ENCODE assay signal across 30 cellular contexts in genomic region chr2:192398236-192398635, GRCh38.
"Had no signal": no experiment of that assay in that cellular context is flagged by ENCODE, and none has a peak within 500 bp of the region (broad histone marks: within the 10 kb centered on the region; RNA-seq: fewer than 3 reads in every experiment).

No MANE protein-coding gene starts in this region.

- H3K4me2 ChIP-seq: hepatocyte had no signal

- H3K36me3 ChIP-seq: ascending aorta, breast epithelium, cardiac muscle cell, colonic mucosa, esophagus muscularis mucosa, gastroesophageal sphincter, heart right ventricle had no signal

- H3K36me3 Mint-ChIP-seq: activated naive CD4-positive, alpha-beta T cell treated with anti-CD3 and anti-CD28 coated beads, Interleukin-2, amount 10 ng/mL, durations not matched to agents 7 days and 5 days; activated naive CD4-positive, alpha-beta T cell treated with anti-CD3 and anti-CD28 coated beads, Interleukin-2, amount 50 U/mL, for 72 hours; activated naive CD8-positive, alpha-beta T cell treated with anti-CD3 and anti-CD28 coated beads, Interleukin-2, amount 10 ng/mL, durations not matched to agents 7 days and 5 days; brain; WTC11 had no signal

- DNase-seq: activated CD4-positive, alpha-beta memory T cell treated with anti-CD3 and anti-CD28 coated beads, Interleukin-2, amount 10 ng/mL, durations not matched to agents 7 days and 5 days; activated CD4-positive, alpha-beta T cell treated with anti-CD3 and anti-CD28 coated beads for 1 hour; activated CD4-positive, alpha-beta T cell treated with anti-CD3 and anti-CD28 coated beads for 4 hours; activated CD4-positive, alpha-beta T cell treated with anti-CD3 and anti-CD28 coated beads, Interleukin-2, amount 10 ng/mL, durations not matched to agents 7 days and 5 days; activated CD4-positive, alpha-beta T cell treated with anti-CD3 and anti-CD28 coated beads, Interleukin-2, amount 50 U/mL, for 4 hours; activated effector memory CD4-positive, alpha-beta T cell treated with Interleukin-2 at 50 U/mL for 16 hours; activated naive CD4-positive, alpha-beta T cell treated with anti-CD3 and anti-CD28 coated beads, Interleukin-2, amount 10 ng/mL, durations not matched to agents 7 days and 5 days; activated naive CD8-positive, alpha-beta T cell treated with anti-CD3 and anti-CD28 coated beads, Interleukin-2, amount 10 ng/mL, durations not matched to agents 7 days and 5 days; activated T-cell treated with anti-CD3 and anti-CD28 coated beads, Interleukin-2, amount 50 U/mL, for 4 hours; central memory CD4-positive, alpha-beta T cell; cerebellar nuclear complex; colonic mucosa; effector CD8-positive, alpha-beta T cell; foreskin keratinocyte; heart right ventricle; T-helper 17 cell; T1000 had no signal

- H3K79me2 ChIP-seq: hepatocyte had no signal

- H3K9me3 ChIP-seq: ascending aorta, breast epithelium, colonic mucosa, esophagus muscularis mucosa had no signal

- FAIRE-seq: endometrium, endothelial cell of umbilical vein had no signal

- H3K27ac ChIP-seq: ascending aorta, breast epithelium, cardiac muscle cell, colonic mucosa, esophagus muscularis mucosa, foreskin keratinocyte, gastroesophageal sphincter, heart right ventricle, hepatocyte had no signal

- H3K27ac Mint-ChIP-seq: activated CD4-positive, alpha-beta memory T cell treated with anti-CD3 and anti-CD28 coated beads, Interleukin-2, amount 10 ng/mL, durations not matched to agents 7 days and 5 days; activated CD4-positive, alpha-beta T cell treated with anti-CD3 and anti-CD28 coated beads, Interleukin-2, amount 10 ng/mL, durations not matched to agents 7 days and 5 days; activated naive CD4-positive, alpha-beta T cell treated with anti-CD3 and anti-CD28 coated beads, Interleukin-2, amount 10 ng/mL, durations not matched to agents 7 days and 5 days; activated naive CD4-positive, alpha-beta T cell treated with anti-CD3 and anti-CD28 coated beads, Interleukin-2, amount 50 U/mL, for 72 hours; activated naive CD8-positive, alpha-beta T cell treated with anti-CD3 and anti-CD28 coated beads, Interleukin-2, amount 10 ng/mL, durations not matched to agents 7 days and 5 days; activated T-helper 17 cell treated with anti-CD3 and anti-CD28 coated beads, Interleukin-2, amount 50 U/mL, for 72 hours; brain; T-helper 17 cell; T-helper 2 cell treated with Interferon-gamma antibody and Interleukin-4, amounts not matched to agents 5 μg/mL and 100 μg/mL, for 36 hours; WTC11 had no signal

- H3K4me3 Mint-ChIP-seq: activated CD4-positive, alpha-beta memory T cell treated with anti-CD3 and anti-CD28 coated beads, Interleukin-2, amount 10 ng/mL, durations not matched to agents 7 days and 5 days; activated CD4-positive, alpha-beta T cell treated with anti-CD3 and anti-CD28 coated beads, Interleukin-2, amount 10 ng/mL, durations not matched to agents 7 days and 5 days; activated naive CD4-positive, alpha-beta T cell treated with anti-CD3 and anti-CD28 coated beads, Interleukin-2, amount 10 ng/mL, durations not matched to agents 7 days and 5 days; activated naive CD8-positive, alpha-beta T cell treated with anti-CD3 and anti-CD28 coated beads, Interleukin-2, amount 10 ng/mL, durations not matched to agents 7 days and 5 days; activated T-cell treated with anti-CD3 and anti-CD28 coated beads, Interleukin-2, amount 50 U/mL, for 4 hours; activated T-helper 17 cell treated with anti-CD3 and anti-CD28 coated beads, Interleukin-2, amount 50 U/mL, for 72 hours; brain; T-helper 17 cell; T-helper 2 cell treated with Interferon-gamma antibody and Interleukin-4, amounts not matched to agents 5 μg/mL and 100 μg/mL, for 36 hours; WTC11 had no signal

- H3K9me3 Mint-ChIP-seq: activated CD4-positive, alpha-beta memory T cell treated with anti-CD3 and anti-CD28 coated beads, Interleukin-2, amount 10 ng/mL, durations not matched to agents 7 days and 5 days; activated CD4-positive, alpha-beta T cell treated with anti-CD3 and anti-CD28 coated beads, Interleukin-2, amount 10 ng/mL, durations not matched to agents 7 days and 5 days; activated naive CD4-positive, alpha-beta T cell treated with anti-CD3 and anti-CD28 coated beads, Interleukin-2, amount 50 U/mL, for 72 hours; T-helper 2 cell treated with Interferon-gamma antibody and Interleukin-4, amounts not matched to agents 5 μg/mL and 100 μg/mL, for 36 hours had no signal

- H3K4me1 ChIP-seq: ascending aorta, breast epithelium, colonic mucosa, esophagus muscularis mucosa, foreskin keratinocyte, gastroesophageal sphincter, heart right ventricle had no signal

- H3K4me3 ChIP-seq: ascending aorta, breast epithelium, cardiac muscle cell, colonic mucosa, esophagus muscularis mucosa, gastroesophageal sphincter, heart right ventricle, hepatocyte had no signal

- H3K4me1 Mint-ChIP-seq: activated CD4-positive, alpha-beta memory T cell treated with anti-CD3 and anti-CD28 coated beads, Interleukin-2, amount 10 ng/mL, durations not matched to agents 7 days and 5 days; activated CD4-positive, alpha-beta T cell treated with anti-CD3 and anti-CD28 coated beads, Interleukin-2, amount 10 ng/mL, durations not matched to agents 7 days and 5 days; activated naive CD4-positive, alpha-beta T cell treated with anti-CD3 and anti-CD28 coated beads, Interleukin-2, amount 10 ng/mL, durations not matched to agents 7 days and 5 days; activated naive CD8-positive, alpha-beta T cell treated with anti-CD3 and anti-CD28 coated beads, Interleukin-2, amount 10 ng/mL, durations not matched to agents 7 days and 5 days; activated T-helper 17 cell treated with anti-CD3 and anti-CD28 coated beads, Interleukin-2, amount 50 U/mL, for 72 hours; brain; T-helper 17 cell had no signal

- H3K27me3 ChIP-seq: ascending aorta, breast epithelium, cardiac muscle cell, colonic mucosa, esophagus muscularis mucosa, foreskin keratinocyte, gastroesophageal sphincter, heart right ventricle, hepatocyte had no signal

- H2AFZ ChIP-seq: hepatocyte had no signal

- ATAC-seq: activated naive CD4-positive, alpha-beta T cell treated with anti-CD3 and anti-CD28 coated beads, Interleukin-2, amount 50 U/mL, for 72 hours; activated T-cell treated with anti-CD3 and anti-CD28 coated beads, Interleukin-2, amount 50 U/mL, for 4 hours; activated T-helper 17 cell treated with anti-CD3 and anti-CD28 coated beads, Interleukin-2, amount 50 U/mL, for 72 hours; foreskin keratinocyte; gastroesophageal sphincter; heart right ventricle; T-helper 17 cell; WTC11 had no signal

- H3K27me3 Mint-ChIP-seq: activated CD4-positive, alpha-beta memory T cell treated with anti-CD3 and anti-CD28 coated beads, Interleukin-2, amount 10 ng/mL, durations not matched to agents 7 days and 5 days; activated CD4-positive, alpha-beta T cell treated with anti-CD3 and anti-CD28 coated beads, Interleukin-2, amount 10 ng/mL, durations not matched to agents 7 days and 5 days; activated naive CD4-positive, alpha-beta T cell treated with anti-CD3 and anti-CD28 coated beads, Interleukin-2, amount 10 ng/mL, durations not matched to agents 7 days and 5 days; activated naive CD8-positive, alpha-beta T cell treated with anti-CD3 and anti-CD28 coated beads, Interleukin-2, amount 10 ng/mL, durations not matched to agents 7 days and 5 days; activated T-helper 17 cell treated with anti-CD3 and anti-CD28 coated beads, Interleukin-2, amount 50 U/mL, for 72 hours; brain; T-helper 17 cell had no signal
